In the genomic region with DNA sequence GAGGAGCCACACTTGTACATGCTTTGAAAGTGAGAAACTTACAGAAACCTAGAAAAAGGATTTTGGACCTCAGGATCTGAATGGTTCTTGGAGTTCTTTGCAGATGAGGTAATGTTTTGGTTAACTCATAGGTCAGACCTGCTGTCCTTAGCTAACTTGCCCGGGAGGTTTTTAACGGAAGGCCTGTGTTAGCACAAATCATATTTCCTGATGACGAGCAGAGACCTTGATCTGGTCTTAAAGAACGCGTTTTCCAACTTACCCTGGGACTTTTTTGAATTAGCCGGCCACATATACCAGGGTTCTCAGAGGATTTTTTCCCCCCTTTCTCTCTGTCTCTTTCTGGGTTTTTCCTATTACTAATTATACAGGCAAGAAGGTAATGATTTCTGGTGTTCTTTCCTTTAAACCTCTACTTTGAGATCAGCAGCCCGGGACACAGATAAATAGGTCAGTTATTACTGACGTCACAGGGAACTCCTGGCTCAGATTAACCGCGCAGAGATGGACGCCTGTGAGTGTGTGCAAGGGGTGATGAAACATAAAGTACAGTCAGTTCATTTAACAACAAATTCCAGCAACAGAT, we compare ENCODE assay signal across 8 cellular contexts.
DNase-seq lines count a peak whose midpoint lies in the region; ATAC-seq, FAIRE-seq and TF ChIP-seq lines count a peak whose summit lies in the region.

No MANE protein-coding gene starts in this region.

- TF ChIP-seq POLR2A in endothelial cell of umbilical vein (IDR thresholded peaks at IDR 0.05; ENCODE audit: low read depth, low read length) = peak; percentile 65

- H3K36me3 ChIP-seq in CD4-positive, CD25-positive, alpha-beta regulatory T cell (ENCODE audit: control insufficient read depth, insufficient read depth, low read length) = no peaks in the 10 kb centered on the region
- H3K36me3 ChIP-seq in endothelial cell of umbilical vein (ENCODE audit: control insufficient read depth in 2 of 2, extremely low read depth in 1 of 2, insufficient read depth in 2 of 2, low read length in 2 of 2) = no peaks in the 10 kb centered on the region
- H3K36me3 ChIP-seq in neuron (ENCODE audit: insufficient read depth, low read length) = no peaks in the 10 kb centered on the region

- peaks cover 5% of the 10 kb centered on the region for H3K36me3 Mint-ChIP-seq in CD4-positive, CD25-positive, alpha-beta regulatory T cell

- intact Hi-C loops in endothelial cell of umbilical vein (cut with micrococcal nuclease) = loop anchor here (1.0 to 5.0 kb wide), 9 partner anchors 26 to 486 kb away; partner anchors contain the start of gene KLF6

- POLR2A ChIA-PET in endothelial cell of umbilical vein (lab: Charles Lee) = interaction anchor here (4.7 kb wide), 1 partner anchor 101 kb away, joined by 31 read pairs; the partner anchor contains the start of gene KLF6

- CTCF ChIA-PET in endothelial cell of umbilical vein (lab: Charles Lee) = interaction anchor here (1.0 to 1.4 kb wide), 2 partner anchors 101 to 102 kb away, joined by 3 read pairs; no protein-coding TSS in a partner anchor

- H3K27me3 Mint-ChIP-seq in CD4-positive, CD25-positive, alpha-beta regulatory T cell = no peaks in the 10 kb centered on the region

- H3K79me2 ChIP-seq in endothelial cell of umbilical vein (ENCODE audit: control insufficient read depth, insufficient read depth, low read length) = no peaks in the 10 kb centered on the region

- H3K9ac ChIP-seq in endothelial cell of umbilical vein (replicated peaks; ENCODE audit: extremely low read depth, insufficient read depth, low read length) = peak overlapping the region; percentile 98

- peaks cover 0 to 3% (median 0%) of the 10 kb centered on the region in 7 donors for H3K9me3 Mint-ChIP-seq in CD4-positive, CD25-positive, alpha-beta regulatory T cell

- H3K4me3 ChIP-seq in CD4-positive, CD25-positive, alpha-beta regulatory T cell (ENCODE audit: low read depth, low read length) = peak overlapping the region; percentile 26
- H3K4me3 ChIP-seq in endothelial cell of umbilical vein (replicated peaks in 1 of 3; ENCODE audit: insufficient read depth in 1 of 3, low read depth in 1 of 3, low read length in 3 of 3) = peak overlapping the region in 1 of 3 experiments; percentile 31
- H3K4me3 ChIP-seq in neuron (ENCODE audit: low read length) = no peak overlapping the region

- ATAC-seq in CD4-positive, CD25-positive, alpha-beta regulatory T cell (ENCODE audit: low read depth in 2 of 2) = no peak

- H3K4me3 Mint-ChIP-seq in CD4-positive, CD25-positive, alpha-beta regulatory T cell = peak overlapping the region in 1 of 4 donors; percentile 32

- H2AFZ ChIP-seq in endothelial cell of umbilical vein (ENCODE audit: low read depth, low read length) = no peak overlapping the region
- peak overlapping the region; percentile 66 for H2AFZ ChIP-seq in neuron (ENCODE audit: low read depth, low read length)

- peak; percentile 85 for FAIRE-seq in endothelial cell of umbilical vein (lab: Jason Lieb, UNC)

- H3K27ac ChIP-seq in CD4-positive, CD25-positive, alpha-beta regulatory T cell (ENCODE audit: insufficient read depth, low read length, poor library complexity, severe bottlenecking) = no peak overlapping the region
- H3K27ac ChIP-seq in endothelial cell of umbilical vein (ENCODE audit: insufficient read depth, low read depth, low read length) = peak overlapping the region; percentile 100

- DNase-seq in CD4-positive, CD25-positive, alpha-beta regulatory T cell = no peak
- DNase-seq in M059J (ENCODE audit: low read depth) (peak; percentile 91), endothelial cell of umbilical vein (ENCODE audit: low read depth, low spot score) (peak; percentile 93), GM19238 (ENCODE audit: insufficient read length, low spot score) (no peak), hippocampal formation (lab: John Stamatoyannopoulos, UW) (no peak), DMS79 treated with DMSO at 0.1 percent for 48 hours (lab: John Stamatoyannopoulos, UW) (no peak)
- no peak for DNase-seq in stimulated activated CD4-positive, alpha-beta T cell treated with anti-CD3 and anti-CD28 coated beads, Interleukin-12 subunit alpha, Interleukin-12 subunit beta, amount 100 ng/mL, for 4 hours

- peak overlapping the region; percentile 76 for H3K4me2 ChIP-seq in endothelial cell of umbilical vein (ENCODE audit: insufficient read depth, low read length)

- H3K4me1 ChIP-seq in CD4-positive, CD25-positive, alpha-beta regulatory T cell (ENCODE audit: control insufficient read depth, insufficient read depth, low read length, poor library complexity, severe bottlenecking) = peaks cover 14% of the 10 kb centered on the region
- H3K4me1 ChIP-seq in endothelial cell of umbilical vein (ENCODE audit: control insufficient read depth, extremely low read depth, insufficient read depth, low read length) = peaks cover 43% of the 10 kb centered on the region
- peaks cover 9% of the 10 kb centered on the region for H3K4me1 ChIP-seq in neuron (ENCODE audit: insufficient read depth, low read length)

- TSS peak; percentile 74 for BruUV-seq in endothelial cell of umbilical vein (replicated peaks; lab: Mats Ljungman, UMichigan)

- peaks cover 12 to 30% (median 14%) of the 10 kb centered on the region in 4 donors for H3K4me1 Mint-ChIP-seq in CD4-positive, CD25-positive, alpha-beta regulatory T cell

- no peaks in the 10 kb centered on the region for H3K27me3 ChIP-seq in CD4-positive, CD25-positive, alpha-beta regulatory T cell (ENCODE audit: control insufficient read depth, insufficient read depth, low read length)
- H3K27me3 ChIP-seq in endothelial cell of umbilical vein (ENCODE audit: control insufficient read depth in 2 of 2, insufficient read depth in 2 of 2, low read length in 2 of 2) (no peaks in the 10 kb centered on the region), neuron (ENCODE audit: insufficient read depth, low read length) (no peaks in the 10 kb centered on the region)

- H4K20me1 ChIP-seq in endothelial cell of umbilical vein (replicated peaks; ENCODE audit: control insufficient read depth, extremely low read depth, insufficient read depth, low read length) = no peaks in the 10 kb centered on the region

- no peaks in the 10 kb centered on the region for H3K9me1 ChIP-seq in endothelial cell of umbilical vein (replicated peaks; ENCODE audit: control insufficient read depth, extremely low read depth, insufficient read depth, low read length)

- no peak for TF ChIP-seq CTCF in endothelial cell of umbilical vein (IDR thresholded peaks at IDR 0.05; ENCODE audit: extremely low read depth in 1 of 2, insufficient read depth in 1 of 2, low read depth in 1 of 2, low read length in 2 of 2)

- no peaks in the 10 kb centered on the region for H3K9me3 ChIP-seq in CD4-positive, CD25-positive, alpha-beta regulatory T cell (ENCODE audit: control insufficient read depth in 2 of 2, low read length in 2 of 2)
- H3K9me3 ChIP-seq in endothelial cell of umbilical vein (replicated peaks; ENCODE audit: control insufficient read depth, insufficient read depth, low read length) (no peaks in the 10 kb centered on the region), neuron (ENCODE audit: low read length) (no peaks in the 10 kb centered on the region)

- dilution Hi-C loops in endothelial cell of umbilical vein (cut with MboI; ENCODE audit: extremely low pct_ligation_motif_present, low sequenced_read_pairs) = no loop called here

- peak overlapping the region; percentile 10 to 92 (median 39) for H3K27ac Mint-ChIP-seq in CD4-positive, CD25-positive, alpha-beta regulatory T cell

TF ChIP-seq in endothelial cell of umbilical vein, 7 proteins besides CTCF, POLR2A, EP300 and RAD21:
- peak; percentile 41 for TF ChIP-seq GATA2 (IDR thresholded peaks at IDR 0.05; ENCODE audit: insufficient read depth, insufficient read length, low read depth, low read length)
- TF ChIP-seq, protein P1, sequence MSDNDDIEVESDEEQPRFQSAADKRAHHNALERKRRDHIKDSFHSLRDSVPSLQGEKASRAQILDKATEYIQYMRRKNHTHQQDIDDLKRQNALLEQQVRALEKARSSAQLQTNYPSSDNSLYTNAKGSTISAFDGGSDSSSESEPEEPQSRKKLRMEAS (IDR thresholded peaks at IDR 0.05; ENCODE audit: insufficient read depth, insufficient read length) = no peak
- TF ChIP-seq MYC (IDR thresholded peaks at IDR 0.05; ENCODE audit: low read depth, low read length) = no peak
- TF ChIP-seq POLR2AphosphoS5 (IDR thresholded peaks at IDR 0.05; ENCODE audit: insufficient read depth, low read depth, low read length) = peak; percentile 43
- peak; percentile 89 for TF ChIP-seq JUN (IDR thresholded peaks at IDR 0.05; ENCODE audit: borderline replicate concordance, insufficient read depth, insufficient read length, low read depth)
- no peak for TF ChIP-seq EZH2 (IDR thresholded peaks at IDR 0.05; ENCODE audit: borderline replicate concordance, low read depth, low read length, severe bottlenecking)
- TF ChIP-seq FOS (IDR thresholded peaks at IDR 0.05; ENCODE audit: borderline replicate concordance, insufficient read depth, low read length) = peak; percentile 60

Comparison
In these comparisons a context has a peak if more than half of its experiments do, and no peak if none do; other contexts are left out.
1. DNase-seq: peak in M059J (single experiment) and endothelial cell of umbilical vein (single experiment); none in CD4-positive, CD25-positive, alpha-beta regulatory T cell (0 of 3), stimulated activated CD4-positive, alpha-beta T cell treated with anti-CD3 and anti-CD28 coated beads, Interleukin-12 subunit alpha, Interleukin-12 subunit beta, amount 100 ng/mL, for 4 hours (single experiment), GM19238 (single experiment), hippocampal formation (0 of 2) and DMS79 treated with DMSO at 0.1 percent for 48 hours (single experiment).